Comparison of ENCODE assay signal across 1 cellular context in genomic region chr10:50503156-50503555, GRCh38.
TF ChIP-seq lines count a peak whose summit lies in the region.

No MANE protein-coding gene starts in this region.

TF ChIP-seq in HepG2, 621 proteins besides CTCF, POLR2A, EP300 and RAD21:
- TF ChIP-seq SOX5 (CRISPR knock-in tag; IDR thresholded peaks at IDR 0.05; ENCODE audit: borderline replicate concordance): peak; percentile 29; the same call in 1 of the 2 replicates
- TF ChIP-seq TEAD3 (CRISPR knock-in tag; optimal IDR thresholded peaks at IDR 0.05; ENCODE audit: borderline replicate concordance): peak; percentile 14
- peak; percentile 28; the same call in 1 of the 2 replicates for TF ChIP-seq TBX2 (CRISPR knock-in tag; IDR thresholded peaks at IDR 0.05; ENCODE audit: borderline replicate concordance)
- peak; percentile 98 for TF ChIP-seq ZBTB38 (CRISPR knock-in tag; IDR thresholded peaks at IDR 0.05)
- peak; percentile 64; the same call in 1 of the 2 replicates for TF ChIP-seq HOMEZ (CRISPR knock-in tag; IDR thresholded peaks at IDR 0.05; ENCODE audit: low read depth)
- 0 out of 2 replicates have a peak, but pooled peaks have one; percentile 28 for TF ChIP-seq MIXL1 (CRISPR knock-in tag; IDR thresholded peaks at IDR 0.05)
- TF ChIP-seq ARID5B (CRISPR knock-in tag; IDR thresholded peaks at IDR 0.05): peak; percentile 34; the same call in 1 of the 2 replicates
- peak; percentile 16; the same call in 1 of the 2 replicates for TF ChIP-seq RARA (CRISPR knock-in tag; IDR thresholded peaks at IDR 0.05)
- peak; percentile 39; the same call in 1 of the 2 replicates for TF ChIP-seq HNF4A (CRISPR knock-in tag; IDR thresholded peaks at IDR 0.05)
- TF ChIP-seq POGZ (CRISPR knock-in tag; IDR thresholded peaks at IDR 0.05): 0 out of 2 replicates have a peak, but pooled peaks have one; percentile 25
- TF ChIP-seq SALL1 (CRISPR knock-in tag; IDR thresholded peaks at IDR 0.05): peak; percentile 53
- 0 out of 2 replicates have a peak, but pooled peaks have one; percentile 12 for TF ChIP-seq ZNF598 (CRISPR knock-in tag; IDR thresholded peaks at IDR 0.05; ENCODE audit: borderline replicate concordance)
- TF ChIP-seq ZNF687 (CRISPR knock-in tag; IDR thresholded peaks at IDR 0.05): peak; percentile 28; the same call in 1 of the 2 replicates
- peak; percentile 91 for TF ChIP-seq ZBTB33 (CRISPR knock-in tag; IDR thresholded peaks at IDR 0.05)
